ENCODE assay signal across 1 cellular context in the genomic region with DNA sequence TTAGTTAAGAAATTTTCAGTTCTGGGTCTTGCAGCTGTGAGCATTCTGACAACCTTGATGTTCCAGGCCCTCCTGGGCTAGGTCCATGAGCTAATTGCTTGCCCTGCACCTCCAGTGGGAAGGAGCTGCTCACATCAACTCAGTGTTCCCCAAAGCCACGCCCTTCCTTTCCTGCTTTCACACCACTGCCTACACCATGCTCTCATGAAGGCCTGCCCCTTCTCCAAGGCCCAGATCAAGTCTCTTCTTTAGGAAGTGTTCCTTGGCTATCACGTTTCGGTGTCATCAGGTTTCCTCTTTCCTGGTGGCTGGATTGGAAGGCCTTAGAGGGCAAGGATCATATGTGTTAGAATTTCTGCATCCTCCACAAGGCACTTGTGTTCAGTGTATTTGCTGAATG.
TF ChIP-seq lines count a peak whose summit lies in the region.

No MANE protein-coding gene starts in this region.

TF ChIP-seq in endothelial cell of umbilical vein, 7 proteins besides CTCF, POLR2A, EP300 and RAD21:
- no peak for TF ChIP-seq JUN (IDR thresholded peaks at IDR 0.05; ENCODE audit: borderline replicate concordance, insufficient read depth, insufficient read length, low read depth)
